ENCODE assay signal across 18 cellular contexts in the genomic region with DNA sequence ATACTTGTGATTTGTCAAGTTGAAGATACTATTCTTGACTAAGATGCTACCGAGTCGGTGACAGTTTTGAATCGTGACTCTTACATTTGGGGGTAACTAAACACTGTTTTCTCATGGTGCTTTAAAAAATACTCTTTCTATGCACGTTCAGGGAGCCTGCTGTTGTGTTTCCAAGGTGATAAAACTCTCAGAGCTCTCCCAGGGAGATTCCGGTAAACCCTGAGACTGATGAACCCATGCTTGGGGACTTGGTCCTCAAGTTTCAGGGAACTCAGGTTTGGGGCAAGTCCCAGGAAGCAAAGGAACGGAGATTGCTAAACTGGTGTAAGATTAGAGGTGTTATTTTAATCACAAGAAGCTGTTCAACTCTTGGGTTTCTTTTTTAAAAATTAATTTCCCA. TPM values are rescaled to one million over a fixed set of nuclear protein-coding genes. Genes with fewer than 3 reads are reported as not detected.
"Had no signal": no experiment of that assay in that cellular context is flagged by ENCODE, and none has a peak within 500 bp of the region (broad histone marks: within the 10 kb centered on the region; RNA-seq: fewer than 3 reads in every experiment).

No MANE protein-coding gene starts in this region.

- H3K4me3 ChIP-seq: esophagus muscularis mucosa, right atrium auricular region had no signal

- H3K27me3 ChIP-seq: right atrium auricular region had no signal

- H3K4me1 Mint-ChIP-seq: activated T-helper 17 cell treated with anti-CD3 and anti-CD28 coated beads, Interleukin-2, amount 50 U/mL, for 72 hours had no signal

- ATAC-seq: activated naive CD8-positive, alpha-beta T cell treated with anti-CD3 and anti-CD28 coated beads, Interleukin-2, amount 50 U/mL, for 24 hours; activated T-helper 17 cell treated with anti-CD3 and anti-CD28 coated beads, Interleukin-2, amount 50 U/mL, for 72 hours; stimulated activated naive CD8-positive, alpha-beta T cell treated with anti-CD3 and anti-CD28 coated beads, Interleukin-15, Interleukin-2, amounts not matched to agents 100 U/mL and 50 U/mL, for 24 hours had no signal

- H3K4me3 Mint-ChIP-seq: activated naive CD4-positive, alpha-beta T cell treated with anti-CD3 and anti-CD28 coated beads for 36 hours; activated naive CD8-positive, alpha-beta T cell treated with anti-CD3 and anti-CD28 coated beads, Interleukin-2, amount 50 U/mL, for 24 hours; activated T-helper 17 cell treated with anti-CD3 and anti-CD28 coated beads, Interleukin-2, amount 50 U/mL, for 72 hours had no signal

- H3K9me3 Mint-ChIP-seq: activated naive CD4-positive, alpha-beta T cell treated with anti-CD3 and anti-CD28 coated beads for 36 hours; activated naive CD8-positive, alpha-beta T cell treated with anti-CD3 and anti-CD28 coated beads, Interleukin-2, amount 50 U/mL, for 24 hours; activated T-helper 17 cell treated with anti-CD3 and anti-CD28 coated beads, Interleukin-2, amount 50 U/mL, for 72 hours had no signal

- H3K27ac Mint-ChIP-seq: activated naive CD4-positive, alpha-beta T cell treated with anti-CD3 and anti-CD28 coated beads for 36 hours; activated naive CD8-positive, alpha-beta T cell treated with anti-CD3 and anti-CD28 coated beads, Interleukin-2, amount 50 U/mL, for 24 hours; activated T-helper 17 cell treated with anti-CD3 and anti-CD28 coated beads, Interleukin-2, amount 50 U/mL, for 72 hours; nephron progenitor cell had no signal

- H3K27ac ChIP-seq: esophagus muscularis mucosa, right atrium auricular region, upper lobe of left lung had no signal

- H3K9me3 ChIP-seq: esophagus muscularis mucosa, right atrium auricular region, upper lobe of left lung had no signal

- DNase-seq: activated CD4-positive, alpha-beta T cell treated with anti-CD3 and anti-CD28 coated beads for 1 hour; activated CD4-positive, alpha-beta T cell treated with anti-CD3 and anti-CD28 coated beads, Interleukin-2, amount 50 U/mL, for 48 hours; activated naive CD4-positive, alpha-beta T cell treated with anti-CD3 and anti-CD28 coated beads for 36 hours; activated naive CD8-positive, alpha-beta T cell treated with anti-CD3 and anti-CD28 coated beads, Interleukin-2, amount 50 U/mL, for 24 hours; aorta; hippocampal formation; nephron progenitor cell; occipital lobe; stimulated activated naive CD8-positive, alpha-beta T cell treated with anti-CD3 and anti-CD28 coated beads, Interleukin-15, Interleukin-2, amounts not matched to agents 100 U/mL and 50 U/mL, for 24 hours; T-helper 1 cell; T1000; upper lobe of left lung had no signal

- H3K36me3 ChIP-seq: esophagus muscularis mucosa, right atrium auricular region, upper lobe of left lung had no signal

RNA-seq across cellular contexts. Expression of gene GDA, which starts 1.4 kb away (rescaled TPM):
- total RNA-seq: activated naive CD4-positive, alpha-beta T cell treated with anti-CD3 and anti-CD28 coated beads for 36 hours; activated T-helper 17 cell treated with anti-CD3 and anti-CD28 coated beads, Interleukin-2, amount 50 U/mL, for 72 hours; aorta; dermis microvascular lymphatic vessel endothelial cell; esophagus muscularis mucosa; glomerular endothelial cell; posterior vena cava had no signal
